Comparison of ENCODE assay signal across 13 cellular contexts in genomic region chr13:99721606-99722384, GRCh38.
DNase-seq lines count a peak whose midpoint lies in the region; ATAC-seq and TF ChIP-seq lines count a peak whose summit lies in the region.
"Had no signal": no experiment of that assay in that cellular context is flagged by ENCODE, and none has a peak within 500 bp of the region (broad histone marks: within the 10 kb centered on the region; RNA-seq: fewer than 3 reads in every experiment).

No MANE protein-coding gene starts in this region.

- no peaks in the 10 kb centered on the region for H3K79me2 ChIP-seq in OCI-LY7 (ENCODE audit: insufficient read depth, low read depth, low read length)

- H3K36me3 Mint-ChIP-seq in brain (no peaks in the 10 kb centered on the region), osteocyte (ENCODE audit: unreplicated experiment) (no peaks in the 10 kb centered on the region)

- intact Hi-C loops in OCI-LY7 (cut with micrococcal nuclease; ENCODE audit: unreplicated experiment): no loop called here

- H3K27ac ChIP-seq in mesodermal cell (ENCODE audit: low read depth, low read length, severe bottlenecking) (peak overlapping the region; percentile 88), OCI-LY7 (ENCODE audit: low read depth, low read length, poor library complexity, severe bottlenecking) (no peak overlapping the region)
- H3K27ac ChIP-seq: neutrophil, SJSA1 had no signal

- peaks cover 44% of the 10 kb centered on the region for H3K4me1 Mint-ChIP-seq in brain
- H3K4me1 Mint-ChIP-seq in osteocyte (ENCODE audit: unreplicated experiment): peaks cover 10% of the 10 kb centered on the region

- H3K27me3 Mint-ChIP-seq in brain: peaks cover 4% of the 10 kb centered on the region
- H3K27me3 Mint-ChIP-seq in osteocyte (ENCODE audit: unreplicated experiment): no peaks in the 10 kb centered on the region

- no TSS peak for BruUV-seq in OCI-LY7 (replicated peaks; lab: Mats Ljungman, UMichigan)

- H3K9me3 ChIP-seq in mesodermal cell (ENCODE audit: control insufficient read depth, low read length) (no peaks in the 10 kb centered on the region), OCI-LY7 (ENCODE audit: low read length) (no peaks in the 10 kb centered on the region)
- H3K9me3 ChIP-seq: neutrophil, SJSA1 had no signal

- POLR2A ChIA-PET in OCI-LY7 (lab: Charles Lee): interaction anchor here (0.7 to 1.3 kb wide), 2 partner anchors 9 to 18 kb away, joined by 3 to 4 read pairs; no protein-coding TSS in a partner anchor

- H3K9me2 ChIP-seq in OCI-LY7 (ENCODE audit: insufficient read depth, low read length): no peaks in the 10 kb centered on the region

- no peak overlapping the region for H3K4me3 ChIP-seq in mesodermal cell (ENCODE audit: extremely low read depth, insufficient read depth, low read length, poor library complexity, severe bottlenecking)
- no peak overlapping the region for H3K4me3 ChIP-seq in OCI-LY7 (ENCODE audit: low read depth, low read length, poor library complexity, severe bottlenecking)
- H3K4me3 ChIP-seq: SJSA1 had no signal

- H4K20me1 ChIP-seq in OCI-LY7 (ENCODE audit: insufficient read depth, low read length): no peaks in the 10 kb centered on the region

- ATAC-seq in GM19324 (IDR thresholded peaks at IDR 0.05; ENCODE audit: low FRiP score, unreplicated experiment): no peak

- H3K9me3 Mint-ChIP-seq in brain (peaks cover 0 to 7% (median 2%) of the 10 kb centered on the region in 5 experiments), osteocyte (ENCODE audit: unreplicated experiment) (no peaks in the 10 kb centered on the region)
- H3K9me3 Mint-ChIP-seq: activated naive CD4-positive, alpha-beta T cell treated with anti-CD3 and anti-CD28 coated beads for 36 hours had no signal

- no peak overlapping the region for H3K4me2 ChIP-seq in OCI-LY7 (ENCODE audit: low read length)

- H3K4me1 ChIP-seq in mesodermal cell (ENCODE audit: control insufficient read depth, insufficient read depth, low read length, poor library complexity, severe bottlenecking) (peaks cover 9% of the 10 kb centered on the region), OCI-LY7 (ENCODE audit: insufficient read depth, low read length, poor library complexity, severe bottlenecking) (no peaks in the 10 kb centered on the region)
- H3K4me1 ChIP-seq: SJSA1 had no signal

- H3K27ac Mint-ChIP-seq in brain (peak overlapping the region in 3 of 5 experiments; percentile 66 to 94 (median 82)), osteocyte (ENCODE audit: unreplicated experiment) (no peak overlapping the region)
- H3K27ac Mint-ChIP-seq: activated naive CD4-positive, alpha-beta T cell treated with anti-CD3 and anti-CD28 coated beads for 36 hours had no signal

- TF ChIP-seq CTCF in brain (conservative IDR thresholded peaks at IDR 0.05) (no peak), OCI-LY7 (conservative IDR thresholded peaks at IDR 0.05; ENCODE audit: low read length) (no peak), osteocyte (IDR thresholded peaks at IDR 0.05) (no peak)

- 36 to 54% methylated on average over 1 to 3 of the region's 4 CpGs for WGBS in mesodermal cell (ENCODE audit: insufficient coverage in 2 of 2), 2 experiments

- H3K4me3 Mint-ChIP-seq in brain (peak overlapping the region in 2 of 5 experiments; percentile 5 to 26), osteocyte (ENCODE audit: unreplicated experiment) (no peak overlapping the region)
- H3K4me3 Mint-ChIP-seq: activated naive CD4-positive, alpha-beta T cell treated with anti-CD3 and anti-CD28 coated beads for 36 hours had no signal

- no peak overlapping the region for H2AFZ ChIP-seq in OCI-LY7 (ENCODE audit: low read length)

- no peaks in the 10 kb centered on the region for H3K36me3 ChIP-seq in mesodermal cell (ENCODE audit: control insufficient read depth, insufficient read depth, low read length)
- no peaks in the 10 kb centered on the region for H3K36me3 ChIP-seq in OCI-LY7 (ENCODE audit: insufficient read depth, low read length)
- H3K36me3 ChIP-seq: neutrophil, SJSA1 had no signal

- CTCF ChIA-PET in OCI-LY7 (lab: Charles Lee; ENCODE audit: unreplicated experiment): no interaction called here

- DNase-seq in ELR (ENCODE audit: low read depth) (peak; percentile 8), MV-4-11 (lab: John Stamatoyannopoulos, UW) (peak; percentile 91), OCI-LY7 (ENCODE audit: low spot score) (no peak), osteocyte (ENCODE audit: extremely low spot score, unreplicated experiment) (no peak), nucleus accumbens (lab: John Stamatoyannopoulos, UW) (no peak)
- DNase-seq: activated naive CD4-positive, alpha-beta T cell treated with anti-CD3 and anti-CD28 coated beads for 36 hours; head of caudate nucleus; small intestine had no signal

Comparison
In these comparisons a context has a peak if more than half of its experiments do, and no peak if none do; other contexts are left out.
1. DNase-seq: peak in ELR (single experiment) and MV-4-11 (single experiment); none in OCI-LY7 (single experiment), osteocyte (single experiment) and nucleus accumbens (0 of 56).